In genomic region chr10:124245191-124245590, GRCh38 we compare ENCODE assay signal across 16 cellular contexts.
A peak's percentile ranks its signal among the peaks of the same experiment; 100 is the strongest.
DNase-seq lines count a peak whose midpoint lies in the region; TF ChIP-seq lines count a peak whose summit lies in the region.
"Had no signal": no experiment of that assay in that cellular context is flagged by ENCODE, and none has a peak within 500 bp of the region (broad histone marks: within the 10 kb centered on the region; RNA-seq: fewer than 3 reads in every experiment).

No MANE protein-coding gene starts in this region.

- POLR2A ChIA-PET in RWPE1 (lab: Yijun Ruan, JAX; ENCODE audit: low non-redundant PET) = no interaction called here

- no peaks in the 10 kb centered on the region for H3K4me1 Mint-ChIP-seq in activated naive CD4-positive, alpha-beta T cell treated with anti-CD3 and anti-CD28 coated beads for 36 hours (ENCODE audit: low read depth)
- H3K4me1 Mint-ChIP-seq: CD4-positive, alpha-beta memory T cell had no signal

- CTCF ChIA-PET in activated naive CD4-positive, alpha-beta T cell treated with anti-CD3 and anti-CD28 coated beads for 36 hours (lab: Charles Lee) = interaction anchor here (1.5 kb wide), 1 partner anchor 144 kb away, joined by 6 read pairs; no protein-coding TSS in a partner anchor
- CTCF ChIA-PET in RWPE1 (lab: Yijun Ruan, JAX) = interaction anchor here (0.6 kb wide), 1 partner anchor 48 kb away, joined by 3 read pairs; no protein-coding TSS in a partner anchor

- intact Hi-C loops in posterior vena cava (cut with DNase I) = no loop called here
- intact Hi-C loops in activated naive CD4-positive, alpha-beta T cell treated with anti-CD3 and anti-CD28 coated beads for 36 hours (cut with micrococcal nuclease) = no loop called here

- no peaks in the 10 kb centered on the region for H3K27me3 Mint-ChIP-seq in activated naive CD4-positive, alpha-beta T cell treated with anti-CD3 and anti-CD28 coated beads for 36 hours (ENCODE audit: low read depth)

- TF ChIP-seq CTCF in coronary artery (IDR thresholded peaks at IDR 0.05) (no peak), RWPE1 (conservative IDR thresholded peaks at IDR 0.05; ENCODE audit: low read depth) (no peak)

- no peaks in the 10 kb centered on the region for H3K36me3 Mint-ChIP-seq in activated naive CD4-positive, alpha-beta T cell treated with anti-CD3 and anti-CD28 coated beads for 36 hours (ENCODE audit: low read depth)
- H3K36me3 Mint-ChIP-seq: CD14-positive monocyte; CD4-positive, alpha-beta memory T cell had no signal

- no peak overlapping the region for H3K4me3 ChIP-seq in coronary artery
- H3K4me3 ChIP-seq: BLaER1, GM23248, HAP-1 had no signal

- H3K9me3 Mint-ChIP-seq in activated naive CD4-positive, alpha-beta T cell treated with anti-CD3 and anti-CD28 coated beads for 36 hours = no peaks in the 10 kb centered on the region

- no peak overlapping the region for H3K27ac ChIP-seq in coronary artery
- no peak overlapping the region for H3K27ac ChIP-seq in RWPE1
- H3K27ac ChIP-seq: BLaER1, GM23248 had no signal

- DNase-seq in activated effector memory CD4-positive, alpha-beta T cell treated with anti-CD3 and anti-CD28 coated beads, Interleukin-2, amount 50 U/mL, for 16 hours = peak; percentile 31
- DNase-seq in activated effector memory CD4-positive, alpha-beta T cell treated with Interleukin-2 at 50 U/mL for 16 hours = no peak
- DNase-seq in coronary artery (ENCODE audit: low spot score) (peak; percentile 54), posterior vena cava (ENCODE audit: low spot score) (peak; percentile 31), RWPE1 (ENCODE audit: low spot score) (no peak), globus pallidus (ENCODE audit: low spot score) (no peak)
- DNase-seq in activated naive CD4-positive, alpha-beta T cell treated with anti-CD3 and anti-CD28 coated beads for 36 hours = no peak
- DNase-seq: 8988T; CD4-positive, alpha-beta memory T cell; DMS153; DMS79; GDM1; GM23248 had no signal

- no peak overlapping the region for H3K4me3 Mint-ChIP-seq in activated naive CD4-positive, alpha-beta T cell treated with anti-CD3 and anti-CD28 coated beads for 36 hours
- H3K4me3 Mint-ChIP-seq: CD4-positive, alpha-beta memory T cell had no signal

- H3K27ac Mint-ChIP-seq in activated naive CD4-positive, alpha-beta T cell treated with anti-CD3 and anti-CD28 coated beads for 36 hours = no peak overlapping the region
- H3K27ac Mint-ChIP-seq: CD4-positive, alpha-beta memory T cell had no signal

Comparison
In these comparisons a context has a peak if more than half of its experiments do, and no peak if none do; other contexts are left out.
1. DNase-seq: peak in activated effector memory CD4-positive, alpha-beta T cell treated with anti-CD3 and anti-CD28 coated beads, Interleukin-2, amount 50 U/mL, for 16 hours (single experiment), coronary artery (single experiment) and posterior vena cava (single experiment); none in activated effector memory CD4-positive, alpha-beta T cell treated with Interleukin-2 at 50 U/mL for 16 hours (single experiment), activated naive CD4-positive, alpha-beta T cell treated with anti-CD3 and anti-CD28 coated beads for 36 hours (single experiment), RWPE1 (single experiment) and globus pallidus (single experiment).